Comparison of ENCODE assay signal across 14 cellular contexts in the genomic region with DNA sequence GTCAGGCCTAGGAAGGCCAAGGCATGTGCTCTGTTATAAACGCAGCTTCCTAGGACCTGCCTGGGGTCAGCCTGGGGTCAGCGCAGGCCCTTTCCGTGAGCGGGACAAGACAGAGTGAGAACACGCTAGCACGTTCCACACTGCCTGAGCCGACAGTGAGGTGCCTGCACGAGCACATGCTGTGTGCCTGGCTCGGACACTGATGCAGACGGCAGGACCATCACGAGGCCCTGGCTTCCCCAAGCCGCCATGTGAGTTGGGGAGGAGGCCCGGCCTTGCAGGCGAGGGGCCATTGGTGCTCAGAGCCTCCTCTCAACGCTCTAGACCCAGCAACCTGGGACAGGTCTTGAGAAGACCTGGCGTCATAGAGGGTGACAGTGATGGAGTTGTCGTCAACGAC. TPM values are rescaled to one million over a fixed set of nuclear protein-coding genes. Genes with fewer than 3 reads are reported as not detected.
DNase-seq lines count a peak whose midpoint lies in the region; ATAC-seq and TF ChIP-seq lines count a peak whose summit lies in the region.
"Had no signal": no experiment of that assay in that cellular context is flagged by ENCODE, and none has a peak within 500 bp of the region (broad histone marks: within the 10 kb centered on the region; RNA-seq: fewer than 3 reads in every experiment).

No MANE protein-coding gene starts in this region.

- H3K4me3 ChIP-seq in RWPE2 (ENCODE audit: severe bottlenecking) (no peak overlapping the region), skin epidermis (no peak overlapping the region)

- ATAC-seq in RWPE2 (ENCODE audit: low read depth) = no peak

- peaks cover 16% of the 10 kb centered on the region for H3K4me1 ChIP-seq in RWPE2 (ENCODE audit: insufficient read depth, poor library complexity, severe bottlenecking)

- H3K27ac ChIP-seq in RWPE2 (ENCODE audit: poor library complexity, severe bottlenecking) = peak overlapping the region; percentile 59
- peak overlapping the region in 12 of 21 experiments; percentile 4 to 79 (median 58) for H3K27ac ChIP-seq in skin epidermis

- TF ChIP-seq CTCF in RWPE2 (IDR thresholded peaks at IDR 0.05; ENCODE audit: poor library complexity, severe bottlenecking) = no peak
- TF ChIP-seq CTCF in endothelial cell (IDR thresholded peaks at IDR 0.05; ENCODE audit: unreplicated experiment) = no peak

- H3K36me3 ChIP-seq in RWPE2 (ENCODE audit: low read depth) = no peaks in the 10 kb centered on the region

- no peaks in the 10 kb centered on the region for H3K27me3 ChIP-seq in RWPE2 (ENCODE audit: insufficient read depth, poor library complexity, severe bottlenecking)

- peaks cover 37% of the 10 kb centered on the region for H3K4me1 Mint-ChIP-seq in T-helper 2 cell treated with Interferon-gamma antibody and Interleukin-4, amounts not matched to agents 5 μg/mL and 100 μg/mL, for 36 hours (ENCODE audit: low read depth)
- H3K4me1 Mint-ChIP-seq in endothelial cell (ENCODE audit: unreplicated experiment) = peaks cover 56% of the 10 kb centered on the region

- no peaks in the 10 kb centered on the region for H3K9me3 Mint-ChIP-seq in T-helper 2 cell treated with Interferon-gamma antibody and Interleukin-4, amounts not matched to agents 5 μg/mL and 100 μg/mL, for 36 hours
- no peaks in the 10 kb centered on the region for H3K9me3 Mint-ChIP-seq in endothelial cell (ENCODE audit: unreplicated experiment)

- H3K36me3 Mint-ChIP-seq in T-helper 2 cell treated with Interferon-gamma antibody and Interleukin-4, amounts not matched to agents 5 μg/mL and 100 μg/mL, for 36 hours (ENCODE audit: low read depth) = peaks cover 44% of the 10 kb centered on the region
- peaks cover 37% of the 10 kb centered on the region for H3K36me3 Mint-ChIP-seq in endothelial cell (ENCODE audit: low read depth, unreplicated experiment)

- no peaks in the 10 kb centered on the region for H3K9me3 ChIP-seq in RWPE2 (ENCODE audit: severe bottlenecking)

- no peak for DNase-seq in T-helper 2 cell treated with Interferon-gamma antibody and Interleukin-4, amounts not matched to agents 5 μg/mL and 100 μg/mL, for 36 hours (ENCODE audit: low spot score)
- DNase-seq in T-helper 2 cell (no peak), RWPE2 (ENCODE audit: low spot score) (peak; percentile 49), endothelial cell (ENCODE audit: low spot score) (no peak), occipital lobe (lab: John Stamatoyannopoulos, UW) (no peak), NCI-H1694 (lab: John Stamatoyannopoulos, UW) (no peak)
- DNase-seq in activated CD4-positive, CD25-positive, alpha-beta regulatory T cell treated with anti-CD3 and anti-CD28 coated beads, Interleukin-2, amount 50 U/mL, for 72 hours = no peak
- DNase-seq: 8988T, DMS 273 treated with DMSO at 0.1 percent for 48 hours, hippocampal formation, Kasumi-1 had no signal

- H3K4me3 Mint-ChIP-seq in T-helper 2 cell treated with Interferon-gamma antibody and Interleukin-4, amounts not matched to agents 5 μg/mL and 100 μg/mL, for 36 hours = peak overlapping the region; percentile 29
- no peak overlapping the region for H3K4me3 Mint-ChIP-seq in endothelial cell (ENCODE audit: unreplicated experiment)

- no peaks in the 10 kb centered on the region for H3K27me3 Mint-ChIP-seq in T-helper 2 cell treated with Interferon-gamma antibody and Interleukin-4, amounts not matched to agents 5 μg/mL and 100 μg/mL, for 36 hours (ENCODE audit: low read depth)
- H3K27me3 Mint-ChIP-seq in endothelial cell (ENCODE audit: unreplicated experiment) = peaks cover 5% of the 10 kb centered on the region

- H3K27ac Mint-ChIP-seq in T-helper 2 cell treated with Interferon-gamma antibody and Interleukin-4, amounts not matched to agents 5 μg/mL and 100 μg/mL, for 36 hours = peak overlapping the region; percentile 93
- H3K27ac Mint-ChIP-seq in endothelial cell (ENCODE audit: unreplicated experiment) = peak overlapping the region; percentile 52

RNA-seq across cellular contexts. Expression of a gene that starts 9.1 kb away (rescaled TPM):
- total RNA-seq in endothelial cell (ENCODE audit: unreplicated experiment) (66.3 TPM), occipital lobe (2.5 TPM)

RNA-seq across cellular contexts. Expression of a gene that starts 49.4 kb away (rescaled TPM):
- total RNA-seq in endothelial cell (ENCODE audit: unreplicated experiment) (64.5 TPM), occipital lobe (11.7 TPM)

RNA-seq across cellular contexts. Expression of a gene that starts 53.8 kb away (rescaled TPM):
- 0.21 TPM for total RNA-seq in endothelial cell (ENCODE audit: unreplicated experiment)
- total RNA-seq in occipital lobe = not detected
- total RNA-seq: mononuclear cell, temporal lobe had no signal

Comparison
In these comparisons a context has a peak if more than half of its experiments do, and no peak if none do; other contexts are left out.
1. RNA of a gene that starts 9.1 kb away (total RNA-seq): 66.3 TPM in endothelial cell (single experiment); 2.5 TPM in occipital lobe (single experiment); every median in the first group is over 10 times any median in the second.